In genomic region chr9:93657331-93658111, GRCh38 we compare ENCODE assay signal across 19 cellular contexts.
DNase-seq lines count a peak whose midpoint lies in the region; ATAC-seq and TF ChIP-seq lines count a peak whose summit lies in the region.
"Had no signal": no experiment of that assay in that cellular context is flagged by ENCODE, and none has a peak within 500 bp of the region (broad histone marks: within the 10 kb centered on the region; RNA-seq: fewer than 3 reads in every experiment).

No MANE protein-coding gene starts in this region.

- H2AK5ac ChIP-seq in mesenchymal stem cell (ENCODE audit: low read length, severe bottlenecking) = no peak overlapping the region

- DNase-seq in activated naive CD4-positive, alpha-beta T cell treated with anti-CD3 and anti-CD28 coated beads, Interleukin-2, amount 10 ng/mL, durations not matched to agents 7 days and 5 days = peak; percentile 14
- no peak for DNase-seq in activated naive CD4-positive, alpha-beta T cell (lab: John Stamatoyannopoulos, UW)
- DNase-seq in central memory CD8-positive, alpha-beta T cell (ENCODE audit: low spot score in 2 of 2) = no peak
- DNase-seq in mesenchymal stem cell (no peak), upper lobe of left lung (no peak), middle frontal gyrus (ENCODE audit: extremely low spot score, low spot score) (no peak), NCI-H2196 (lab: John Stamatoyannopoulos, UW; ENCODE audit: unreplicated experiment) (no peak)
- DNase-seq: ACHN; activated CD4-positive, alpha-beta memory T cell treated with anti-CD3 and anti-CD28 coated beads, Interleukin-2, amount 10 ng/mL, durations not matched to agents 7 days and 5 days; activated T-cell treated with anti-CD3 and anti-CD28 coated beads, Interleukin-2, amount 50 U/mL, for 4 hours; mammary epithelial cell; NCI-H1417 treated with DMSO at 0.1 percent for 48 hours; NCI-H774; stimulated activated CD4-positive, alpha-beta T cell treated with anti-CD3 and anti-CD28 coated beads, Interleukin-15, amount 100 ng/mL, for 24 hours had no signal

- no peaks in the 10 kb centered on the region for H3K9me3 ChIP-seq in mesenchymal stem cell (ENCODE audit: control insufficient read depth, low read length)
- no peaks in the 10 kb centered on the region for H3K9me3 ChIP-seq in upper lobe of left lung
- H3K9me3 ChIP-seq: heart right ventricle, tibial nerve had no signal

- no peak overlapping the region for H3K18ac ChIP-seq in mesenchymal stem cell (ENCODE audit: low read depth in 1 of 2, low read length in 2 of 2)

- no peak overlapping the region for H2BK120ac ChIP-seq in mesenchymal stem cell (ENCODE audit: low read depth, low read length)

- H3K36me3 Mint-ChIP-seq in activated naive CD4-positive, alpha-beta T cell treated with anti-CD3 and anti-CD28 coated beads, Interleukin-2, amount 10 ng/mL, durations not matched to agents 7 days and 5 days = peaks cover 10% of the 10 kb centered on the region
- no peaks in the 10 kb centered on the region for H3K36me3 Mint-ChIP-seq in central memory CD8-positive, alpha-beta T cell (ENCODE audit: insufficient read depth)

- no peak overlapping the region for H3K4me2 ChIP-seq in mesenchymal stem cell (ENCODE audit: low read length, poor library complexity, severe bottlenecking)

- H2BK15ac ChIP-seq in mesenchymal stem cell (ENCODE audit: low read depth, poor library complexity, severe bottlenecking) = no peak overlapping the region

- H3K9ac ChIP-seq in mesenchymal stem cell (ENCODE audit: low read length) = no peak overlapping the region

- H3K36me3 ChIP-seq in mesenchymal stem cell (ENCODE audit: control insufficient read depth in 1 of 2, insufficient read depth in 2 of 2, low read depth in 1 of 2, low read length in 2 of 2) (peaks cover 64 to 84% of the 10 kb centered on the region in 2 experiments), upper lobe of left lung (peaks cover 20 to 85% (median 76%) of the 10 kb centered on the region in 4 donors)

- no peak overlapping the region for H3K4me3 Mint-ChIP-seq in activated naive CD4-positive, alpha-beta T cell treated with anti-CD3 and anti-CD28 coated beads, Interleukin-2, amount 10 ng/mL, durations not matched to agents 7 days and 5 days
- no peak overlapping the region for H3K4me3 Mint-ChIP-seq in central memory CD8-positive, alpha-beta T cell
- H3K4me3 Mint-ChIP-seq: activated CD4-positive, alpha-beta memory T cell treated with anti-CD3 and anti-CD28 coated beads, Interleukin-2, amount 10 ng/mL, durations not matched to agents 7 days and 5 days; activated T-cell treated with anti-CD3 and anti-CD28 coated beads, Interleukin-2, amount 50 U/mL, for 4 hours; stimulated activated memory B cell treated with anti-CD40 and anti-IgM and Interleukin-4, amounts not matched to agents 10 μg/mL and 1 μg/mL and 100 μg/mL, for 72 hours had no signal

- CTCF ChIA-PET in activated naive CD4-positive, alpha-beta T cell treated with anti-CD3 and anti-CD28 coated beads, Interleukin-2, amount 10 ng/mL, durations not matched to agents 7 days and 5 days (lab: Charles Lee) = no interaction called here

- H2BK12ac ChIP-seq in mesenchymal stem cell (ENCODE audit: low read length in 2 of 2) = no peak overlapping the region

- H2AFZ ChIP-seq in mesenchymal stem cell (ENCODE audit: low read depth, low read length) = no peak overlapping the region

- no peak overlapping the region for H2BK5ac ChIP-seq in mesenchymal stem cell (ENCODE audit: low read depth, low read length, poor library complexity, severe bottlenecking)

- H3K27ac ChIP-seq in mesenchymal stem cell (ENCODE audit: low read length, poor library complexity, severe bottlenecking) (no peak overlapping the region), upper lobe of left lung (no peak overlapping the region)
- H3K27ac ChIP-seq: heart right ventricle, tibial nerve had no signal

- no peak for TF ChIP-seq POLR2A in upper lobe of left lung (IDR thresholded peaks at IDR 0.05)

- peak overlapping the region; percentile 55 for H3K27ac Mint-ChIP-seq in activated naive CD4-positive, alpha-beta T cell treated with anti-CD3 and anti-CD28 coated beads, Interleukin-2, amount 10 ng/mL, durations not matched to agents 7 days and 5 days
- peak overlapping the region; percentile 54 for H3K27ac Mint-ChIP-seq in central memory CD8-positive, alpha-beta T cell (ENCODE audit: low read depth)
- H3K27ac Mint-ChIP-seq: activated CD4-positive, alpha-beta memory T cell treated with anti-CD3 and anti-CD28 coated beads, Interleukin-2, amount 10 ng/mL, durations not matched to agents 7 days and 5 days; stimulated activated memory B cell treated with anti-CD40 and anti-IgM and Interleukin-4, amounts not matched to agents 10 μg/mL and 1 μg/mL and 100 μg/mL, for 72 hours had no signal

- no peak overlapping the region for H3K4ac ChIP-seq in mesenchymal stem cell (ENCODE audit: low read depth in 1 of 2, low read length in 2 of 2)

- H3K14ac ChIP-seq in mesenchymal stem cell (ENCODE audit: low read length in 2 of 2) = no peak overlapping the region

- no peaks in the 10 kb centered on the region for H3K27me3 Mint-ChIP-seq in activated naive CD4-positive, alpha-beta T cell treated with anti-CD3 and anti-CD28 coated beads, Interleukin-2, amount 10 ng/mL, durations not matched to agents 7 days and 5 days
- no peaks in the 10 kb centered on the region for H3K27me3 Mint-ChIP-seq in central memory CD8-positive, alpha-beta T cell
- H3K27me3 Mint-ChIP-seq: activated CD4-positive, alpha-beta memory T cell treated with anti-CD3 and anti-CD28 coated beads, Interleukin-2, amount 10 ng/mL, durations not matched to agents 7 days and 5 days; stimulated activated memory B cell treated with anti-CD40 and anti-IgM and Interleukin-4, amounts not matched to agents 10 μg/mL and 1 μg/mL and 100 μg/mL, for 72 hours had no signal

- no peak overlapping the region for H4K8ac ChIP-seq in mesenchymal stem cell (ENCODE audit: low read length)

- H3K4me3 ChIP-seq in mesenchymal stem cell (ENCODE audit: insufficient read depth in 1 of 2, low read depth in 1 of 2, low read length in 2 of 2) (no peak overlapping the region), upper lobe of left lung (no peak overlapping the region)
- H3K4me3 ChIP-seq: heart right ventricle, tibial nerve had no signal

- H3K79me1 ChIP-seq in mesenchymal stem cell (replicated peaks; ENCODE audit: low read length, poor library complexity, severe bottlenecking) = peaks cover 3% of the 10 kb centered on the region

- H3K4me1 Mint-ChIP-seq in activated naive CD4-positive, alpha-beta T cell treated with anti-CD3 and anti-CD28 coated beads, Interleukin-2, amount 10 ng/mL, durations not matched to agents 7 days and 5 days = no peaks in the 10 kb centered on the region
- no peaks in the 10 kb centered on the region for H3K4me1 Mint-ChIP-seq in central memory CD8-positive, alpha-beta T cell
- H3K4me1 Mint-ChIP-seq: activated CD4-positive, alpha-beta memory T cell treated with anti-CD3 and anti-CD28 coated beads, Interleukin-2, amount 10 ng/mL, durations not matched to agents 7 days and 5 days; stimulated activated memory B cell treated with anti-CD40 and anti-IgM and Interleukin-4, amounts not matched to agents 10 μg/mL and 1 μg/mL and 100 μg/mL, for 72 hours had no signal

- no peaks in the 10 kb centered on the region for H3K9me3 Mint-ChIP-seq in activated naive CD4-positive, alpha-beta T cell treated with anti-CD3 and anti-CD28 coated beads, Interleukin-2, amount 10 ng/mL, durations not matched to agents 7 days and 5 days
- no peaks in the 10 kb centered on the region for H3K9me3 Mint-ChIP-seq in central memory CD8-positive, alpha-beta T cell
- H3K9me3 Mint-ChIP-seq: activated CD4-positive, alpha-beta memory T cell treated with anti-CD3 and anti-CD28 coated beads, Interleukin-2, amount 10 ng/mL, durations not matched to agents 7 days and 5 days; activated T-cell treated with anti-CD3 and anti-CD28 coated beads, Interleukin-2, amount 50 U/mL, for 4 hours; stimulated activated memory B cell treated with anti-CD40 and anti-IgM and Interleukin-4, amounts not matched to agents 10 μg/mL and 1 μg/mL and 100 μg/mL, for 72 hours had no signal

- H4K91ac ChIP-seq in mesenchymal stem cell (ENCODE audit: low read length) = peak overlapping the region; percentile 2

- TF ChIP-seq EP300 in upper lobe of left lung (IDR thresholded peaks at IDR 0.05) = no peak

- H3K4me1 ChIP-seq in mesenchymal stem cell (ENCODE audit: control insufficient read depth, insufficient read depth, low read depth, low read length) (no peaks in the 10 kb centered on the region), upper lobe of left lung (no peaks in the 10 kb centered on the region)
- H3K4me1 ChIP-seq: tibial nerve had no signal

- WGBS in mesenchymal stem cell = 97% methylated on average over 8 of the region's 8 CpGs
- 94 to 97% methylated on average over 4 to 8 of the region's 8 CpGs for WGBS in upper lobe of left lung, 2 donors

- no peak for TF ChIP-seq CTCF in upper lobe of left lung (IDR thresholded peaks at IDR 0.05)

- H3K27me3 ChIP-seq in mesenchymal stem cell (ENCODE audit: control insufficient read depth in 1 of 2, insufficient read depth in 1 of 2, low read length in 2 of 2) (no peaks in the 10 kb centered on the region), upper lobe of left lung (no peaks in the 10 kb centered on the region)
- H3K27me3 ChIP-seq: heart right ventricle, tibial nerve had no signal

- no peak for ATAC-seq in central memory CD8-positive, alpha-beta T cell (replicated peaks; ENCODE audit: extremely low read depth, poor library complexity, severe bottlenecking)
- ATAC-seq in upper lobe of left lung (ENCODE audit: low FRiP score in 2 of 2) (peak; percentile 2 to 3), HG03175 (IDR thresholded peaks at IDR 0.05; ENCODE audit: unreplicated experiment) (no peak)
- ATAC-seq: activated T-cell treated with anti-CD3 and anti-CD28 coated beads, Interleukin-2, amount 50 U/mL, for 4 hours; Panc1; stimulated activated memory B cell treated with anti-CD40 and anti-IgM and Interleukin-4, amounts not matched to agents 10 μg/mL and 1 μg/mL and 100 μg/mL, for 72 hours had no signal

- H3K23ac ChIP-seq in mesenchymal stem cell (ENCODE audit: low read length in 2 of 2) = no peak overlapping the region

Comparison
In these comparisons a context has a peak if more than half of its experiments do, and no peak if none do; other contexts are left out.
1. ATAC-seq: peak in upper lobe of left lung (2 of 2); none in central memory CD8-positive, alpha-beta T cell (single experiment) and HG03175 (single experiment).